In the genomic region with DNA sequence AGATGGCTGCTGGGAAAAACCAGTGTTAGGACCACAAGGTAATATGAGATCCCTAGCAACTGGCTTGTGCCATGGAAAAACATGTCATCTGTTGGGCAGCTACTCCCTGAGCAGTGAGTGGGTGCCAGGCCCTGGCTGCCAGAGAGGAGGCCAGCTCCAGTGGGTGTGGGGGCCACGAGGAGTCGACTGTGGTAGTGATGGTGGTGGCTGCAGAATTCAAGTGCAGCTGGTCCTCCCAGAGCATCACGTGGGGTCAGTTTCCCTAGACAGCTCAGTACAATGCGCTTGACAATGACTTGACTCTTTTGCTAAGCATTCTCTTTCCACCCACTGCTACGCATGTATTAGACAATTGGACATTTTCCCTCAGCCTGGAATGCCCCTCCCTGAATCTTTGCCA, we compare ENCODE assay signal across 14 cellular contexts. TPM values are rescaled to one million over a fixed set of nuclear protein-coding genes. Genes with fewer than 3 reads are reported as not detected.
DNase-seq lines count a peak whose midpoint lies in the region; ATAC-seq and TF ChIP-seq lines count a peak whose summit lies in the region.
"Had no signal": no experiment of that assay in that cellular context is flagged by ENCODE, and none has a peak within 500 bp of the region (broad histone marks: within the 10 kb centered on the region; RNA-seq: fewer than 3 reads in every experiment).

No MANE protein-coding gene starts in this region.

- no peaks in the 10 kb centered on the region for H3K9me3 Mint-ChIP-seq in activated naive CD8-positive, alpha-beta T cell treated with anti-CD3 and anti-CD28 coated beads, Interleukin-2, amount 10 ng/mL, durations not matched to agents 7 days and 5 days
- no peaks in the 10 kb centered on the region for H3K9me3 Mint-ChIP-seq in naive thymus-derived CD8-positive, alpha-beta T cell
- H3K9me3 Mint-ChIP-seq: neural crest cell had no signal

- no peaks in the 10 kb centered on the region for H3K79me2 ChIP-seq in GM23248 (ENCODE audit: insufficient read depth)

- no peaks in the 10 kb centered on the region for H4K20me1 ChIP-seq in GM23248 (ENCODE audit: insufficient read depth)

- no peak for ATAC-seq in activated naive CD8-positive, alpha-beta T cell treated with anti-CD3 and anti-CD28 coated beads, Interleukin-2, amount 10 ng/mL, durations not matched to agents 7 days and 5 days (ENCODE audit: low read depth)
- no peak for ATAC-seq in naive thymus-derived CD8-positive, alpha-beta T cell

- no peaks in the 10 kb centered on the region for H3K36me3 ChIP-seq in GM23248 (ENCODE audit: low read depth)
- H3K36me3 ChIP-seq: SJSA1 had no signal

- no peak for TF ChIP-seq CTCF in GM10266 (IDR thresholded peaks at IDR 0.05; ENCODE audit: control insufficient read depth, insufficient read depth, low read depth, missing control alignments)

- H3K27me3 Mint-ChIP-seq in activated naive CD8-positive, alpha-beta T cell treated with anti-CD3 and anti-CD28 coated beads, Interleukin-2, amount 10 ng/mL, durations not matched to agents 7 days and 5 days, result no peaks in the 10 kb centered on the region
- H3K27me3 Mint-ChIP-seq in naive thymus-derived CD8-positive, alpha-beta T cell, result no peaks in the 10 kb centered on the region

- no peak overlapping the region for H3K4me3 ChIP-seq in GM23248
- H3K4me3 ChIP-seq: SJSA1, testis had no signal

- DNase-seq in Ammon's horn (ENCODE audit: low spot score) (peak; percentile 75), GM23248 (peak; percentile 56), T1000 (lab: John Stamatoyannopoulos, UW) (no peak), COLO829 (ENCODE audit: low spot score) (no peak), EL (no peak), GM10266 (ENCODE audit: extremely low spot score) (no peak)
- DNase-seq in activated naive CD8-positive, alpha-beta T cell treated with anti-CD3 and anti-CD28 coated beads, Interleukin-2, amount 10 ng/mL, durations not matched to agents 7 days and 5 days, result no peak
- no peak for DNase-seq in naive thymus-derived CD8-positive, alpha-beta T cell
- DNase-seq: NCI-H510A treated with DMSO at 0.1 percent for 48 hours, testis had no signal

- POLR2A ChIA-PET in activated naive CD8-positive, alpha-beta T cell treated with anti-CD3 and anti-CD28 coated beads, Interleukin-2, amount 10 ng/mL, durations not matched to agents 7 days and 5 days (lab: Charles Lee), result interaction anchor here (1.0 to 8.3 kb wide), 3 partner anchors 11 to 38 kb away, joined by 4 to 316 read pairs (median 207); a partner anchor contains a TSS
- POLR2A ChIA-PET in naive thymus-derived CD8-positive, alpha-beta T cell (lab: Charles Lee), result interaction anchor here (0.5 to 11.8 kb wide), 7 partner anchors 11 to 255 kb away, joined by 3 to 297 read pairs (median 5); a partner anchor contains a TSS

- no peaks in the 10 kb centered on the region for H3K27me3 ChIP-seq in GM23248 (replicated peaks; ENCODE audit: insufficient read depth)
- H3K27me3 ChIP-seq: SJSA1, testis had no signal

- H3K4me2 ChIP-seq in GM23248 (ENCODE audit: unreplicated experiment), result no peak overlapping the region

- 38 to 40% methylated on average over 5 of the region's 5 CpGs for WGBS in GM23248 (ENCODE audit: low coverage in 1 of 2, low lambda C conversion rate in 2 of 2, missing lambda C conversion rate in 2 of 2), 2 experiments

- H3K9me2 ChIP-seq in GM23248 (ENCODE audit: insufficient read depth), result no peaks in the 10 kb centered on the region

- H3K27ac ChIP-seq in GM23248, result 0 out of 2 replicates have a peak overlapping the region, but pooled peaks have one; percentile 19
- H3K27ac ChIP-seq: SJSA1, testis had no signal

- H3K4me1 Mint-ChIP-seq in activated naive CD8-positive, alpha-beta T cell treated with anti-CD3 and anti-CD28 coated beads, Interleukin-2, amount 10 ng/mL, durations not matched to agents 7 days and 5 days, result peaks cover 32% of the 10 kb centered on the region
- H3K4me1 Mint-ChIP-seq in naive thymus-derived CD8-positive, alpha-beta T cell, result peaks cover 19 to 65% (median 51%) of the 10 kb centered on the region in 4 donors

- H3K27ac Mint-ChIP-seq in activated naive CD8-positive, alpha-beta T cell treated with anti-CD3 and anti-CD28 coated beads, Interleukin-2, amount 10 ng/mL, durations not matched to agents 7 days and 5 days, result peak overlapping the region; percentile 96
- peak overlapping the region; percentile 92 to 100 (median 96) for H3K27ac Mint-ChIP-seq in naive thymus-derived CD8-positive, alpha-beta T cell

- no peak overlapping the region for H3K4me3 Mint-ChIP-seq in activated naive CD8-positive, alpha-beta T cell treated with anti-CD3 and anti-CD28 coated beads, Interleukin-2, amount 10 ng/mL, durations not matched to agents 7 days and 5 days
- peak overlapping the region in 8 of 10 donors; percentile 27 to 86 (median 70) for H3K4me3 Mint-ChIP-seq in naive thymus-derived CD8-positive, alpha-beta T cell
- H3K4me3 Mint-ChIP-seq: neural crest cell had no signal

- H3K4me1 ChIP-seq in GM23248 (ENCODE audit: insufficient read depth), result peaks cover 9% of the 10 kb centered on the region
- H3K4me1 ChIP-seq: testis had no signal

- in situ Hi-C loops in GM23248 (cut with MboI), result no loop called here

- H2AFZ ChIP-seq in GM23248, result 0 out of 2 replicates have a peak overlapping the region, but pooled peaks have one; percentile 35

- no peak overlapping the region for H3K9ac ChIP-seq in GM23248

- no peaks in the 10 kb centered on the region for H3K36me3 Mint-ChIP-seq in activated naive CD8-positive, alpha-beta T cell treated with anti-CD3 and anti-CD28 coated beads, Interleukin-2, amount 10 ng/mL, durations not matched to agents 7 days and 5 days
- H3K36me3 Mint-ChIP-seq in naive thymus-derived CD8-positive, alpha-beta T cell, result no peaks in the 10 kb centered on the region

- no peaks in the 10 kb centered on the region for H3K9me3 ChIP-seq in GM23248 (ENCODE audit: low read depth)
- H3K9me3 ChIP-seq: SJSA1, testis had no signal

- no peaks in the 10 kb centered on the region; the same call in 1 of the 2 replicates for H3F3A ChIP-seq in GM23248 (ENCODE audit: insufficient read depth)

RNA-seq across cellular contexts. Expression of a gene that starts 14.5 kb away (rescaled TPM):
- total RNA-seq in GM23248 (2014; rRNA removed; shearing (Covaris generic)), result 403 and 420 TPM in 2 replicates
- 159 TPM in 2 replicates for polyA plus RNA-seq in GM23248 (2016; fragmentation: Nextera tagmentation; extraction: Ambion mirVana)
- total RNA-seq in activated naive CD8-positive, alpha-beta T cell treated with anti-CD3 and anti-CD28 coated beads, Interleukin-2, amount 10 ng/mL, durations not matched to agents 7 days and 5 days, result 100 to 1,000 TPM; 283 to 303 TPM
- 100 to 1,000 TPM; 229 to 239 TPM for total RNA-seq in naive thymus-derived CD8-positive, alpha-beta T cell
- 100 to 1,000 TPM; 236 to 472 (median 393) TPM for polyA plus RNA-seq in naive thymus-derived CD8-positive, alpha-beta T cell

RNA-seq across cellular contexts. Expression of a gene that starts 36.6 kb away (rescaled TPM):
- not detected in 2 replicates for total RNA-seq in GM23248 (2014; rRNA removed; shearing (Covaris generic))
- polyA plus RNA-seq in GM23248 (2016; fragmentation: Nextera tagmentation; extraction: Ambion mirVana), result not detected in 2 replicates
- total RNA-seq in activated naive CD8-positive, alpha-beta T cell treated with anti-CD3 and anti-CD28 coated beads, Interleukin-2, amount 10 ng/mL, durations not matched to agents 7 days and 5 days, result not detected
- total RNA-seq in naive thymus-derived CD8-positive, alpha-beta T cell, result not detected
- polyA plus RNA-seq in naive thymus-derived CD8-positive, alpha-beta T cell, result not detected
- total RNA-seq: astrocyte, epithelial cell of proximal tubule, neural crest cell, SJSA1, testis had no signal

Comparison
In these comparisons a context has a peak if more than half of its experiments do, and no peak if none do; other contexts are left out.
1. DNase-seq: peak in Ammon's horn (single experiment) and GM23248 (single experiment); none in activated naive CD8-positive, alpha-beta T cell treated with anti-CD3 and anti-CD28 coated beads, Interleukin-2, amount 10 ng/mL, durations not matched to agents 7 days and 5 days (single experiment), naive thymus-derived CD8-positive, alpha-beta T cell (0 of 10), T1000 (single experiment), COLO829 (single experiment), EL (single experiment) and GM10266 (single experiment).